13 cellular contexts compared by ENCODE assay signal in genomic region chr7:69708857-69709256, GRCh38.
DNase-seq lines count a peak whose midpoint lies in the region; ATAC-seq and TF ChIP-seq lines count a peak whose summit lies in the region.
"Had no signal": no experiment of that assay in that cellular context is flagged by ENCODE, and none has a peak within 500 bp of the region (broad histone marks: within the 10 kb centered on the region; RNA-seq: fewer than 3 reads in every experiment).

No MANE protein-coding gene starts in this region.

- H3K9ac ChIP-seq in H9 (ENCODE audit: extremely low read depth, insufficient read length, low read length): no peak overlapping the region

- H4K5ac ChIP-seq in H9 (ENCODE audit: insufficient read length, low read depth, low read length): no peak overlapping the region

- H3K18ac ChIP-seq in H9 (ENCODE audit: insufficient read length, low read depth, low read length): no peak overlapping the region

- H3K79me2 ChIP-seq in H9 (ENCODE audit: insufficient read depth, low read length): no peaks in the 10 kb centered on the region
- H3K79me2 ChIP-seq in OCI-LY7 (ENCODE audit: insufficient read depth, low read depth, low read length): peaks cover 90% of the 10 kb centered on the region

- no peak overlapping the region for H4K91ac ChIP-seq in H9 (ENCODE audit: insufficient read length, low read depth, low read length)

- H3K9me2 ChIP-seq in OCI-LY7 (ENCODE audit: insufficient read depth, low read length): no peaks in the 10 kb centered on the region

- H2AFZ ChIP-seq in H9 (ENCODE audit: low read length): no peak overlapping the region
- H2AFZ ChIP-seq in OCI-LY7 (ENCODE audit: low read length): no peak overlapping the region

- no peaks in the 10 kb centered on the region for H3K79me1 ChIP-seq in H9 (ENCODE audit: insufficient read depth, low read depth, low read length, poor library complexity, severe bottlenecking)

- H4K20me1 ChIP-seq in H9 (ENCODE audit: control insufficient read depth, insufficient read depth, insufficient read length) (no peaks in the 10 kb centered on the region), OCI-LY7 (ENCODE audit: insufficient read depth, low read length) (0 out of 2 replicates have a peak, but pooled peaks cover 5% of the 10 kb centered on the region)

- no peaks in the 10 kb centered on the region; the same call in 1 of the 2 replicates for H3K27me3 Mint-ChIP-seq in H9 (ENCODE audit: low read depth)

- H3K23me2 ChIP-seq in H9 (ENCODE audit: insufficient read length, low read depth, low read length, poor library complexity, severe bottlenecking): no peaks in the 10 kb centered on the region

- in situ Hi-C loops in Caki2 (cut with HindIII; ENCODE audit: low pct_unique_long_range_greater_than_20kb, low sequenced_read_pairs) (no loop called here), gastrocnemius medialis (cut with MboI; ENCODE audit: low sequenced_read_pairs in 4 of 4) (no loop called here)

- H3K23ac ChIP-seq in H9 (ENCODE audit: insufficient read length, low read depth, low read length): no peak overlapping the region

- H3K14ac ChIP-seq in H9 (ENCODE audit: insufficient read depth, low read length): peak overlapping the region; percentile 28; the same call in 1 of the 2 replicates

- H3K4me3 Mint-ChIP-seq in H9: no peak overlapping the region
- H3K4me3 Mint-ChIP-seq: activated T-helper 1 cell treated with anti-CD3 and anti-CD28 coated beads, Interleukin-12 subunit alpha, Interleukin-12 subunit beta, Interleukin-2, Interleukin-4 antibody, amounts not matched to agents 30 ng/mL and 10 ng/mL and 1 ng/mL, durations not matched to agents 14 hours and 24 hours and 36 hours; central memory CD8-positive, alpha-beta T cell; stimulated activated effector memory CD8-positive, alpha-beta T cell treated with anti-CD3 and anti-CD28 coated beads, Interleukin-12 subunit alpha, Interleukin-12 subunit beta, amount 100 ng/mL, for 72 hours had no signal

- WGBS in H9 (ENCODE audit: extremely low coverage, insufficient read length, low lambda C conversion rate): no CpG with 5 or more reads among the region's 2 CpGs

- POLR2A ChIA-PET in OCI-LY7 (lab: Charles Lee): interaction anchor here (1.2 kb wide), 1 partner anchor 88 kb away, joined by 3 read pairs; no protein-coding TSS in a partner anchor

- H3K4me1 Mint-ChIP-seq in H9: peaks cover 56 to 61% of the 10 kb centered on the region in 2 experiments
- H3K4me1 Mint-ChIP-seq: central memory CD8-positive, alpha-beta T cell had no signal

- H3K4me3 ChIP-seq in OCI-LY7 (ENCODE audit: low read depth, low read length, poor library complexity, severe bottlenecking) (no peak overlapping the region), gastrocnemius medialis (no peak overlapping the region)

- no peak overlapping the region for H3T11ph ChIP-seq in H9 (ENCODE audit: low read length)

- no peak overlapping the region for H2BK20ac ChIP-seq in H9 (ENCODE audit: low read depth, low read length, poor library complexity, severe bottlenecking)

- CTCF ChIA-PET in OCI-LY7 (lab: Charles Lee; ENCODE audit: unreplicated experiment): no interaction called here

- no peaks in the 10 kb centered on the region for H3K9me3 Mint-ChIP-seq in H9
- H3K9me3 Mint-ChIP-seq: activated T-helper 1 cell treated with anti-CD3 and anti-CD28 coated beads, Interleukin-12 subunit alpha, Interleukin-12 subunit beta, Interleukin-2, Interleukin-4 antibody, amounts not matched to agents 30 ng/mL and 10 ng/mL and 1 ng/mL, durations not matched to agents 14 hours and 24 hours and 36 hours; central memory CD8-positive, alpha-beta T cell; stimulated activated effector memory CD8-positive, alpha-beta T cell treated with anti-CD3 and anti-CD28 coated beads, Interleukin-12 subunit alpha, Interleukin-12 subunit beta, amount 100 ng/mL, for 72 hours had no signal

- no peak overlapping the region for H2BK5ac ChIP-seq in H9 (ENCODE audit: insufficient read length, low read length)

- no peak overlapping the region for H3K4ac ChIP-seq in H9 (ENCODE audit: low read depth, low read length)

- no peak overlapping the region for H2BK15ac ChIP-seq in H9 (ENCODE audit: low read depth, low read length)

- BruUV-seq in OCI-LY7 (replicated peaks; lab: Mats Ljungman, UMichigan): no TSS peak

- H3K4me2 ChIP-seq in H9 (ENCODE audit: insufficient read depth, insufficient read length, low read length) (no peak overlapping the region), OCI-LY7 (ENCODE audit: low read length) (peak overlapping the region; percentile 42; the same call in 1 of the 2 replicates)

- no peaks in the 10 kb centered on the region for H3K9me3 ChIP-seq in H9 (ENCODE audit: control insufficient read depth, low read depth, low read length)
- H3K9me3 ChIP-seq in OCI-LY7 (ENCODE audit: low read length): peaks cover 6% of the 10 kb centered on the region; the same call in 1 of the 2 replicates
- no peaks in the 10 kb centered on the region for H3K9me3 ChIP-seq in gastrocnemius medialis

- 0 out of 7 replicates have a peak overlapping the region, but pooled peaks of 1 of the 3 experiments have one; percentile 50 for H3K27ac Mint-ChIP-seq in H9
- H3K27ac Mint-ChIP-seq: activated T-helper 1 cell treated with anti-CD3 and anti-CD28 coated beads, Interleukin-12 subunit alpha, Interleukin-12 subunit beta, Interleukin-2, Interleukin-4 antibody, amounts not matched to agents 30 ng/mL and 10 ng/mL and 1 ng/mL, durations not matched to agents 14 hours and 24 hours and 36 hours; stimulated activated effector memory CD8-positive, alpha-beta T cell treated with anti-CD3 and anti-CD28 coated beads, Interleukin-12 subunit alpha, Interleukin-12 subunit beta, amount 100 ng/mL, for 72 hours had no signal

- H2BK12ac ChIP-seq in H9 (ENCODE audit: insufficient read length, low read depth, low read length): no peak overlapping the region

- intact Hi-C loops in OCI-LY7 (cut with micrococcal nuclease; ENCODE audit: unreplicated experiment): no loop called here
- intact Hi-C loops in gastrocnemius medialis (cut with DNase I; ENCODE audit: low total_unique reads): no loop called here

- no peak overlapping the region for H4K8ac ChIP-seq in H9 (replicated peaks; ENCODE audit: insufficient read length, low read depth, low read length)

- H3K27ac ChIP-seq in H9 (ENCODE audit: insufficient read length, low read depth, low read length): no peak overlapping the region
- H3K27ac ChIP-seq in OCI-LY7 (ENCODE audit: low read depth, low read length, poor library complexity, severe bottlenecking): no peak overlapping the region
- H3K27ac ChIP-seq in gastrocnemius medialis: no peak overlapping the region

- H3K36me3 ChIP-seq in OCI-LY7 (ENCODE audit: insufficient read depth, low read length) (no peaks in the 10 kb centered on the region), gastrocnemius medialis (no peaks in the 10 kb centered on the region)

- H3K27me3 ChIP-seq in H9 (ENCODE audit: insufficient read depth, low read length): no peaks in the 10 kb centered on the region
- no peaks in the 10 kb centered on the region for H3K27me3 ChIP-seq in gastrocnemius medialis

- no peak for ATAC-seq in HG03565 (IDR thresholded peaks at IDR 0.05; ENCODE audit: unreplicated experiment)
- ATAC-seq in gastrocnemius medialis: no peak
- no peak for ATAC-seq in HG03159 (IDR thresholded peaks at IDR 0.05; ENCODE audit: unreplicated experiment)
- ATAC-seq: stimulated activated effector memory CD8-positive, alpha-beta T cell treated with anti-CD3 and anti-CD28 coated beads, Interleukin-12 subunit alpha, Interleukin-12 subunit beta, amount 100 ng/mL, for 72 hours had no signal

- no peak overlapping the region for H2BK120ac ChIP-seq in H9 (ENCODE audit: low read depth, low read length, poor library complexity, severe bottlenecking)

- H3K4me1 ChIP-seq in H9 (ENCODE audit: insufficient read depth, low read length) (peaks cover 16% of the 10 kb centered on the region; the same call in 1 of the 2 replicates), OCI-LY7 (ENCODE audit: insufficient read depth, low read length, poor library complexity, severe bottlenecking) (peaks cover 65% of the 10 kb centered on the region), gastrocnemius medialis (peaks cover 4 to 5% of the 10 kb centered on the region in 2 donors)

- TF ChIP-seq POLR2A in gastrocnemius medialis (IDR thresholded peaks at IDR 0.05): no peak

- DNase-seq in Caki2 (ENCODE audit: low read depth) (peak; percentile 24), H9 (no peak), OCI-LY7 (ENCODE audit: low spot score) (no peak), islet precursor cell (peak; percentile 81), iPS-NIHi11 (ENCODE audit: low spot score) (no peak), gastrocnemius medialis (no peak)
- DNase-seq: kidney glomerular epithelial cell, NCI-H187 treated with DMSO at 0.1 percent for 48 hours had no signal

- no peak overlapping the region for H2AK5ac ChIP-seq in H9 (ENCODE audit: insufficient read length, low read length)

- TF ChIP-seq CTCF in H9 (conservative IDR thresholded peaks at IDR 0.05) (no peak), OCI-LY7 (conservative IDR thresholded peaks at IDR 0.05; ENCODE audit: low read length) (no peak), gastrocnemius medialis (IDR thresholded peaks at IDR 0.05 in 4 of 5, conservative IDR thresholded peaks at IDR 0.05 in 1 of 5) (no peak)

- H3K56ac ChIP-seq in H9 (ENCODE audit: insufficient read length, low read depth, low read length): no peak overlapping the region

- H3K36me3 Mint-ChIP-seq in H9 (ENCODE audit: insufficient read depth in 1 of 3, low read depth in 3 of 3): no peaks in the 10 kb centered on the region
- H3K36me3 Mint-ChIP-seq: stimulated activated effector memory CD8-positive, alpha-beta T cell treated with anti-CD3 and anti-CD28 coated beads, Interleukin-12 subunit alpha, Interleukin-12 subunit beta, amount 100 ng/mL, for 72 hours had no signal

Comparison
In these comparisons a context has a peak if more than half of its experiments do, and no peak if none do; other contexts are left out.
1. DNase-seq: peak in Caki2 (single experiment) and islet precursor cell (single experiment); none in H9 (single experiment), OCI-LY7 (single experiment), iPS-NIHi11 (single experiment) and gastrocnemius medialis (0 of 2).